In genomic region chr14:100432652-100433427, GRCh38 we compare ENCODE assay signal across 26 cellular contexts. TPM values are rescaled to one million over a fixed set of nuclear protein-coding genes. Genes with fewer than 3 reads are reported as not detected.
DNase-seq lines count a peak whose midpoint lies in the region; ATAC-seq and TF ChIP-seq lines count a peak whose summit lies in the region.
"Had no signal": no experiment of that assay in that cellular context is flagged by ENCODE, and none has a peak within 500 bp of the region (broad histone marks: within the 10 kb centered on the region; RNA-seq: fewer than 3 reads in every experiment).

No MANE protein-coding gene starts in this region.

- CTCF ChIA-PET in Panc1 (lab: Charles Lee): no interaction called here

- H3K36me3 ChIP-seq in Panc1 (ENCODE audit: control insufficient read depth, insufficient read depth, low read length): no peaks in the 10 kb centered on the region
- H3K36me3 ChIP-seq: BLaER1, SJSA1 had no signal

- intact Hi-C loops in Panc1 (cut with micrococcal nuclease; ENCODE audit: unreplicated experiment): no loop called here

- ATAC-seq in activated naive CD8-positive, alpha-beta T cell treated with anti-CD3 and anti-CD28 coated beads, Interleukin-2, amount 50 U/mL, for 24 hours: peak; percentile 25
- ATAC-seq in Panc1: no peak
- ATAC-seq in GM21367 (IDR thresholded peaks at IDR 0.05; ENCODE audit: unreplicated experiment): no peak
- ATAC-seq in activated naive CD4-positive, alpha-beta T cell treated with anti-CD3 and anti-CD28 coated beads, Interleukin-2, amount 50 U/mL, for 72 hours: no peak
- ATAC-seq: GM12878, GM23338, PC-3, T-cell had no signal

- H3K27ac Mint-ChIP-seq in activated naive CD8-positive, alpha-beta T cell treated with anti-CD3 and anti-CD28 coated beads, Interleukin-2, amount 50 U/mL, for 24 hours: no peak overlapping the region
- H3K27ac Mint-ChIP-seq in activated naive CD8-positive, alpha-beta T cell treated with anti-CD3 and anti-CD28 coated beads for 36 hours: no peak overlapping the region
- H3K27ac Mint-ChIP-seq in activated naive CD4-positive, alpha-beta T cell treated with anti-CD3 and anti-CD28 coated beads, Interleukin-2, amount 50 U/mL, for 72 hours: no peak overlapping the region
- H3K27ac Mint-ChIP-seq: H9, HFFc6, T-cell had no signal

- BruUV-seq in Panc1 (replicated peaks; lab: Mats Ljungman, UMichigan): no TSS peak

- H3K36me3 Mint-ChIP-seq in activated naive CD8-positive, alpha-beta T cell treated with anti-CD3 and anti-CD28 coated beads, Interleukin-2, amount 50 U/mL, for 24 hours (ENCODE audit: low read depth): no peaks in the 10 kb centered on the region
- H3K36me3 Mint-ChIP-seq in activated naive CD8-positive, alpha-beta T cell treated with anti-CD3 and anti-CD28 coated beads for 36 hours: no peaks in the 10 kb centered on the region
- H3K36me3 Mint-ChIP-seq in activated naive CD4-positive, alpha-beta T cell treated with anti-CD3 and anti-CD28 coated beads, Interleukin-2, amount 50 U/mL, for 72 hours: no peaks in the 10 kb centered on the region

- TF ChIP-seq CTCF in Panc1 (IDR thresholded peaks at IDR 0.05): no peak

- peaks cover 5% of the 10 kb centered on the region for H3K4me1 Mint-ChIP-seq in activated naive CD8-positive, alpha-beta T cell treated with anti-CD3 and anti-CD28 coated beads, Interleukin-2, amount 50 U/mL, for 24 hours
- peaks cover 9% of the 10 kb centered on the region for H3K4me1 Mint-ChIP-seq in activated naive CD8-positive, alpha-beta T cell treated with anti-CD3 and anti-CD28 coated beads for 36 hours

- H3K4me3 ChIP-seq in Panc1 (ENCODE audit: low read depth in 2 of 2, low read length in 2 of 2): no peak overlapping the region
- H3K4me3 ChIP-seq: BLaER1, GM12878, GM23338, SJSA1 had no signal

- in situ Hi-C loops in Panc1 (cut with HindIII; ENCODE audit: low pct_unique_long_range_greater_than_20kb, low sequenced_read_pairs): no loop called here

- H3K9me3 Mint-ChIP-seq in activated naive CD8-positive, alpha-beta T cell treated with anti-CD3 and anti-CD28 coated beads, Interleukin-2, amount 50 U/mL, for 24 hours: no peaks in the 10 kb centered on the region
- H3K9me3 Mint-ChIP-seq in activated naive CD8-positive, alpha-beta T cell treated with anti-CD3 and anti-CD28 coated beads for 36 hours: no peaks in the 10 kb centered on the region
- H3K9me3 Mint-ChIP-seq in activated naive CD4-positive, alpha-beta T cell treated with anti-CD3 and anti-CD28 coated beads, Interleukin-2, amount 50 U/mL, for 72 hours: no peaks in the 10 kb centered on the region
- H3K9me3 Mint-ChIP-seq: CD4-positive, alpha-beta memory T cell; GM23338; H9; HFFc6; T-cell had no signal

- H3K27me3 ChIP-seq in Panc1 (ENCODE audit: control insufficient read depth, insufficient read depth, low read length): no peaks in the 10 kb centered on the region
- H3K27me3 ChIP-seq: BLaER1, SJSA1 had no signal

- H3K4me1 ChIP-seq in Panc1 (ENCODE audit: control insufficient read depth, insufficient read depth, low read length): peaks cover 33% of the 10 kb centered on the region
- H3K4me1 ChIP-seq: SJSA1 had no signal

- H3K27ac ChIP-seq in Panc1 (ENCODE audit: low read length): 0 out of 2 replicates have a peak overlapping the region, but pooled peaks have one; percentile 23
- H3K27ac ChIP-seq: BLaER1, SJSA1 had no signal

- no peak for DNase-seq in activated naive CD8-positive, alpha-beta T cell treated with anti-CD3 and anti-CD28 coated beads, Interleukin-2, amount 50 U/mL, for 24 hours
- DNase-seq in activated naive CD8-positive, alpha-beta T cell treated with anti-CD3 and anti-CD28 coated beads for 36 hours: no peak
- DNase-seq in Panc1 (ENCODE audit: low read depth, low spot score) (no peak), islet precursor cell (peak; percentile 38), GF-D8 (lab: John Stamatoyannopoulos, UW) (no peak), RPMI8226 (no peak)
- DNase-seq in activated naive CD4-positive, alpha-beta T cell treated with anti-CD3 and anti-CD28 coated beads, Interleukin-2, amount 50 U/mL, for 72 hours (ENCODE audit: low spot score in 2 of 2): no peak
- DNase-seq: CD4-positive, alpha-beta memory T cell; COR-L47; H9; HFFc6; Karpas-422; NCI-H1092; NCI-H1436; NCI-H1930; NCI-H2107; NCI-H524; NCI-H774; PC-3; Right ventricle myocardium superior; T-cell had no signal

- no peaks in the 10 kb centered on the region for H3K9me3 ChIP-seq in Panc1 (ENCODE audit: control insufficient read depth, insufficient read depth, low read depth, low read length)
- H3K9me3 ChIP-seq: BLaER1, SJSA1 had no signal

- POLR2A ChIA-PET in Panc1 (lab: Charles Lee): no interaction called here

- H3K27me3 Mint-ChIP-seq in activated naive CD8-positive, alpha-beta T cell treated with anti-CD3 and anti-CD28 coated beads, Interleukin-2, amount 50 U/mL, for 24 hours: no peaks in the 10 kb centered on the region
- no peaks in the 10 kb centered on the region for H3K27me3 Mint-ChIP-seq in activated naive CD8-positive, alpha-beta T cell treated with anti-CD3 and anti-CD28 coated beads for 36 hours
- H3K27me3 Mint-ChIP-seq: CD4-positive, alpha-beta memory T cell; T-cell had no signal

- H3K4me3 Mint-ChIP-seq in activated naive CD8-positive, alpha-beta T cell treated with anti-CD3 and anti-CD28 coated beads, Interleukin-2, amount 50 U/mL, for 24 hours: no peak overlapping the region
- H3K4me3 Mint-ChIP-seq in activated naive CD8-positive, alpha-beta T cell treated with anti-CD3 and anti-CD28 coated beads for 36 hours: no peak overlapping the region
- H3K4me3 Mint-ChIP-seq: CD4-positive, alpha-beta memory T cell; GM23338; H9; HFFc6; T-cell had no signal

RNA-seq across cellular contexts. Expression of gene WDR25, which starts 56.6 kb away (rescaled TPM):
- 1 to 10 TPM; 7.9 to 9.0 TPM for total RNA-seq in activated naive CD8-positive, alpha-beta T cell treated with anti-CD3 and anti-CD28 coated beads for 36 hours
- 4.1 TPM for total RNA-seq in Panc1 (2021; ENCODE audit: unreplicated experiment)
- 8.6 TPM for polyA plus RNA-seq in Panc1 (2012; ENCODE audit: insufficient read length)
- 1 to 10 TPM; 3.6 to 7.4 TPM for total RNA-seq in activated naive CD4-positive, alpha-beta T cell treated with anti-CD3 and anti-CD28 coated beads, Interleukin-2, amount 50 U/mL, for 72 hours
